ENCODE assay signal across 9 cellular contexts in the genomic region with DNA sequence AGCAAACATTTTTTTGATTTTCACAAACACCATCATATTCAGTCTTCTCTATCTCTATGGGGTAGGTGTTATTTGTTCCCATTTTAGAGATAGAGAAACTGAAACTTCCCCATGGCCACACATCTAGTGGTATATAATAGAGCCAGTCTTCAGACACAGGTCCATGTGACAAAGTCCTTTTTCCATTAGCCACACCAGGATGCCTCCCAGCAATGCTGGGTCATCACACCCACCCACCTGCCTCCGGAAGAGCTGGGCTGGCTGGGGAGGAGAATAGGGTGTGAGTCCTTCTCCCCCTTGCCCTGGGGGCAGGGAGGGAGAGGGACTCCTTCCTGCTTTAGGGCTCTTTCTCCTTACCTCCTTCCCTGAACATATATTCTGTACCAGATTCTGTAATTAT. TPM values are rescaled to one million over a fixed set of nuclear protein-coding genes. Genes with fewer than 3 reads are reported as not detected.
A peak's percentile ranks its signal among the peaks of the same experiment; 100 is the strongest.
DNase-seq lines count a peak whose midpoint lies in the region; ATAC-seq, FAIRE-seq and TF ChIP-seq lines count a peak whose summit lies in the region.
"Had no signal": no experiment of that assay in that cellular context is flagged by ENCODE, and none has a peak within 500 bp of the region (broad histone marks: within the 10 kb centered on the region; RNA-seq: fewer than 3 reads in every experiment).

No MANE protein-coding gene starts in this region.

- no peak for TF ChIP-seq CTCF in HFFc6 (IDR thresholded peaks at IDR 0.05)
- no peak for TF ChIP-seq CTCF in epithelial cell of esophagus (IDR thresholded peaks at IDR 0.05; ENCODE audit: insufficient read depth, low read depth, low read length, missing control alignments)

- no peak overlapping the region for H3K4me3 ChIP-seq in epithelial cell of esophagus (ENCODE audit: low read length)

- H3K36me3 Mint-ChIP-seq in HFFc6 (ENCODE audit: low read depth): no peaks in the 10 kb centered on the region
- H3K36me3 Mint-ChIP-seq in stimulated activated memory B cell treated with anti-CD40 and anti-IgM and Interleukin-4, amounts not matched to agents 10 μg/mL and 1 μg/mL and 100 μg/mL, for 72 hours: no peaks in the 10 kb centered on the region

- peak overlapping the region; percentile 30 for H3K4me3 Mint-ChIP-seq in HFFc6
- no peak overlapping the region for H3K4me3 Mint-ChIP-seq in stimulated activated memory B cell treated with anti-CD40 and anti-IgM and Interleukin-4, amounts not matched to agents 10 μg/mL and 1 μg/mL and 100 μg/mL, for 72 hours

- peak overlapping the region; percentile 62 for H3K27ac Mint-ChIP-seq in HFFc6
- H3K27ac Mint-ChIP-seq in stimulated activated memory B cell treated with anti-CD40 and anti-IgM and Interleukin-4, amounts not matched to agents 10 μg/mL and 1 μg/mL and 100 μg/mL, for 72 hours: peak overlapping the region; percentile 57

- no peak for FAIRE-seq in GM19239 (lab: Jason Lieb, UNC)

- peaks cover 32% of the 10 kb centered on the region for H3K4me1 Mint-ChIP-seq in HFFc6 (ENCODE audit: low read depth)
- peaks cover 35% of the 10 kb centered on the region for H3K4me1 Mint-ChIP-seq in stimulated activated memory B cell treated with anti-CD40 and anti-IgM and Interleukin-4, amounts not matched to agents 10 μg/mL and 1 μg/mL and 100 μg/mL, for 72 hours

- no peak for ATAC-seq in stimulated activated memory B cell treated with anti-CD40 and anti-IgM and Interleukin-4, amounts not matched to agents 10 μg/mL and 1 μg/mL and 100 μg/mL, for 72 hours
- no peak for ATAC-seq in GM18870 (IDR thresholded peaks at IDR 0.05; ENCODE audit: unreplicated experiment)

- DNase-seq in HFFc6 (no peak), SK-MEL-5 (ENCODE audit: low read depth, low spot score) (peak; percentile 88), epithelial cell of esophagus (ENCODE audit: low read depth) (peak; percentile 51), GM19239 (ENCODE audit: insufficient read length, low spot score) (no peak)
- no peak for DNase-seq in activated CD4-positive, alpha-beta T cell treated with anti-CD3 and anti-CD28 coated beads, Interleukin-2, amount 50 U/mL, for 4 hours
- DNase-seq: NCI-H1436; stimulated activated CD4-positive, alpha-beta T cell treated with anti-CD3 and anti-CD28 coated beads, Interleukin-1b, Interleukin-23, amount 100 ng/mL, for 48 hours had no signal

- in situ Hi-C loops in SK-MEL-5 (cut with HindIII; ENCODE audit: low pct_unique_long_range_greater_than_20kb, low sequenced_read_pairs): no loop called here

- no peaks in the 10 kb centered on the region for H3K9me3 Mint-ChIP-seq in HFFc6
- no peaks in the 10 kb centered on the region for H3K9me3 Mint-ChIP-seq in stimulated activated memory B cell treated with anti-CD40 and anti-IgM and Interleukin-4, amounts not matched to agents 10 μg/mL and 1 μg/mL and 100 μg/mL, for 72 hours

- no peaks in the 10 kb centered on the region; the same call in 1 of the 2 replicates for H3K27me3 Mint-ChIP-seq in HFFc6 (ENCODE audit: insufficient read depth)
- peaks cover 9% of the 10 kb centered on the region for H3K27me3 Mint-ChIP-seq in stimulated activated memory B cell treated with anti-CD40 and anti-IgM and Interleukin-4, amounts not matched to agents 10 μg/mL and 1 μg/mL and 100 μg/mL, for 72 hours

RNA-seq across cellular contexts. Expression of gene SOX13, which starts 29.8 kb away (rescaled TPM):
- total RNA-seq in HFFc6 (2021; fragmentation: NEBNext Ultra II Directional; extraction: Animal tissue kit (Norgen Biotek cat#: 25700)): 10 to 100 TPM in 5 of 6 experiments, 1 to 10 TPM in 1; 9.9 to 13.5 (median 11.1) TPM
- total RNA-seq in SK-MEL-5 (2014; rRNA removed; shearing (Covaris generic)): 7.7 and 9.7 TPM in 2 replicates
- polyA plus RNA-seq in SK-MEL-5 (2015; cell fraction: cytosol; rRNA removed): 24.1 and 25.7 TPM in 2 replicates
- polyA plus RNA-seq in SK-MEL-5 (2015; cell fraction: nucleus; rRNA removed): 48.4 and 55.3 TPM in 2 replicates

RNA-seq across cellular contexts. Expression of gene ETNK2, which starts 49.1 kb away (rescaled TPM):
- total RNA-seq in HFFc6 (2021; fragmentation: NEBNext Ultra II Directional; extraction: Animal tissue kit (Norgen Biotek cat#: 25700)): 1 to 10 TPM; 3.1 to 6.3 (median 3.9) TPM
- total RNA-seq in SK-MEL-5 (2014; rRNA removed; shearing (Covaris generic)): 21.3 and 22.7 TPM in 2 replicates
- 16.4 and 17.6 TPM in 2 replicates for polyA plus RNA-seq in SK-MEL-5 (2015; cell fraction: cytosol; rRNA removed)
- polyA plus RNA-seq in SK-MEL-5 (2015; cell fraction: nucleus; rRNA removed): 5.3 and 7.9 TPM in 2 replicates

Comparison
In these comparisons a context has a peak if more than half of its experiments do, and no peak if none do; other contexts are left out.
1. DNase-seq: peak in SK-MEL-5 (single experiment) and epithelial cell of esophagus (single experiment); none in HFFc6 (single experiment), activated CD4-positive, alpha-beta T cell treated with anti-CD3 and anti-CD28 coated beads, Interleukin-2, amount 50 U/mL, for 4 hours (0 of 2) and GM19239 (single experiment).